Comparison of ENCODE assay signal across 10 cellular contexts in genomic region chr2:140808816-140809215, GRCh38.
DNase-seq lines count a peak whose midpoint lies in the region; ATAC-seq and TF ChIP-seq lines count a peak whose summit lies in the region.
"Had no signal": no experiment of that assay in that cellular context is flagged by ENCODE, and none has a peak within 500 bp of the region (broad histone marks: within the 10 kb centered on the region; RNA-seq: fewer than 3 reads in every experiment).

No MANE protein-coding gene starts in this region.

- no peaks in the 10 kb centered on the region for H3K36me3 ChIP-seq in GM06990 (ENCODE audit: control insufficient read depth, insufficient read depth, low read length)
- H3K36me3 ChIP-seq: thoracic aorta had no signal

- DNase-seq in GM06990 (ENCODE audit: extremely low read depth, insufficient read length) = no peak
- DNase-seq in activated CD4-positive, alpha-beta T cell treated with anti-CD3 and anti-CD28 coated beads, Interleukin-2, amount 50 U/mL, for 48 hours = no peak
- DNase-seq in NK-92 (lab: John Stamatoyannopoulos, UW; ENCODE audit: unreplicated experiment) = no peak
- DNase-seq in naive thymus-derived CD8-positive, alpha-beta T cell = no peak
- DNase-seq in MV-4-11 (lab: John Stamatoyannopoulos, UW) = no peak
- DNase-seq: activated CD4-positive, CD25-positive, alpha-beta regulatory T cell had no signal

- H3K36me3 Mint-ChIP-seq in naive thymus-derived CD8-positive, alpha-beta T cell = no peaks in the 10 kb centered on the region

- no peaks in the 10 kb centered on the region for H3K4me1 Mint-ChIP-seq in naive thymus-derived CD8-positive, alpha-beta T cell

- no peak overlapping the region for H3K27ac ChIP-seq in VCaP
- H3K27ac ChIP-seq: thoracic aorta had no signal

- POLR2A ChIA-PET in naive thymus-derived CD8-positive, alpha-beta T cell (lab: Charles Lee) = no interaction called here

- no peak overlapping the region for H3K4me3 Mint-ChIP-seq in naive thymus-derived CD8-positive, alpha-beta T cell

- no peaks in the 10 kb centered on the region for H3K27me3 ChIP-seq in GM06990 (replicated peaks; ENCODE audit: control insufficient read depth, insufficient read depth, low read length)

- no peaks in the 10 kb centered on the region for H3K27me3 Mint-ChIP-seq in naive thymus-derived CD8-positive, alpha-beta T cell

- peak; percentile 64 for ATAC-seq in GM21515 (IDR thresholded peaks at IDR 0.05; ENCODE audit: unreplicated experiment)
- ATAC-seq in HG03520 (IDR thresholded peaks at IDR 0.05; ENCODE audit: unreplicated experiment) = peak; percentile 82
- no peak for ATAC-seq in naive thymus-derived CD8-positive, alpha-beta T cell

- H3K9me3 Mint-ChIP-seq in naive thymus-derived CD8-positive, alpha-beta T cell = peaks cover 0 to 16% (median 5%) of the 10 kb centered on the region in 9 donors

- no peak overlapping the region for H3K27ac Mint-ChIP-seq in naive thymus-derived CD8-positive, alpha-beta T cell

- no peak overlapping the region for H3K4me3 ChIP-seq in GM06990 (replicated peaks; ENCODE audit: low read depth, low read length)
- H3K4me3 ChIP-seq: thoracic aorta had no signal

- TF ChIP-seq CTCF in GM06990 (IDR thresholded peaks at IDR 0.05; ENCODE audit: insufficient read depth, low read length, poor library complexity, severe bottlenecking) (peak; percentile 30), VCaP (conservative IDR thresholded peaks at IDR 0.05) (peak; percentile 20; the same call in 1 of the 2 replicates)

Comparison
In these comparisons a context has a peak if more than half of its experiments do, and no peak if none do; other contexts are left out.
1. ATAC-seq: peak in GM21515 (single experiment) and HG03520 (single experiment); none in naive thymus-derived CD8-positive, alpha-beta T cell (0 of 2).